Comparison of ENCODE assay signal across 10 cellular contexts in the genomic region with DNA sequence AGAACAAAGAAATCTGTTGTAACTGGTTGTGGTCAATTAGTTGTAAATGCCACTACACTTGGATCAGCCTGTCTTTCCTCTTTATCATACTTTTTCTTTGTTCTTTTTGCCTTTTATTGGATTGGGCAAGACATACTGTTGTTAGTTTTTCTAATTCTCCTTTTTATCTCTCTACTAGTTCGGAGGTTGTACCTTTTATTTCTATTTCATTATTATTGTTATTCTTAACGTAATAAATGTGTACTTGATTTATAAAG. TPM values are rescaled to one million over a fixed set of nuclear protein-coding genes. Genes with fewer than 3 reads are reported as not detected.
A peak's percentile ranks its signal among the peaks of the same experiment; 100 is the strongest.
DNase-seq lines count a peak whose midpoint lies in the region; ATAC-seq, FAIRE-seq and TF ChIP-seq lines count a peak whose summit lies in the region.
"Had no signal": no experiment of that assay in that cellular context is flagged by ENCODE, and none has a peak within 500 bp of the region (broad histone marks: within the 10 kb centered on the region; RNA-seq: fewer than 3 reads in every experiment).

No MANE protein-coding gene starts in this region.

- H3K4me3 Mint-ChIP-seq in astrocyte (ENCODE audit: unreplicated experiment), result no peak overlapping the region

- no peaks in the 10 kb centered on the region for H3K36me3 Mint-ChIP-seq in astrocyte (ENCODE audit: low read depth, unreplicated experiment)

- intact Hi-C loops in stomach (cut with DNase I; ENCODE audit: low total_unique reads), result no loop called here

- TF ChIP-seq RAD21 in Ishikawa (IDR thresholded peaks at IDR 0.05; ENCODE audit: low read depth), result no peak

- WGBS in stomach, 5 donors, result 57 to 76% (median 63%) methylated on average over 2 of the region's 2 CpGs

- peaks cover 9% of the 10 kb centered on the region for H3K4me1 Mint-ChIP-seq in astrocyte (ENCODE audit: low read depth, unreplicated experiment)

- H2AFZ ChIP-seq in astrocyte (ENCODE audit: low read depth, low read length), result no peak overlapping the region

- no peaks in the 10 kb centered on the region for H3K9me3 Mint-ChIP-seq in astrocyte (ENCODE audit: unreplicated experiment)

- H3K27ac ChIP-seq in astrocyte (ENCODE audit: low read depth, low read length) (no peak overlapping the region), stomach (no peak overlapping the region)
- H3K27ac ChIP-seq: HL-60 had no signal

- H4K20me1 ChIP-seq in astrocyte (ENCODE audit: insufficient read depth, low read length), result no peaks in the 10 kb centered on the region

- H3K4me3 ChIP-seq in astrocyte (ENCODE audit: insufficient read depth, low read depth, low read length) (no peak overlapping the region), stomach (no peak overlapping the region)

- H3K36me3 ChIP-seq in astrocyte (ENCODE audit: insufficient read depth, low read length) (no peaks in the 10 kb centered on the region), stomach (no peaks in the 10 kb centered on the region)

- no peak overlapping the region for H3K4me2 ChIP-seq in astrocyte (ENCODE audit: low read length)

- no peak for TF ChIP-seq CTCF in astrocyte (IDR thresholded peaks at IDR 0.05; ENCODE audit: insufficient read depth, low read depth, low read length)
- TF ChIP-seq CTCF in stomach (IDR thresholded peaks at IDR 0.05), result no peak

- no peak for ATAC-seq in HG02623 (IDR thresholded peaks at IDR 0.05; ENCODE audit: unreplicated experiment)

- H3K79me2 ChIP-seq in astrocyte (ENCODE audit: insufficient read depth, low read length), result no peaks in the 10 kb centered on the region

- H3K4me1 ChIP-seq in astrocyte (ENCODE audit: insufficient read depth, low read length) (no peaks in the 10 kb centered on the region), stomach (peaks cover 0 to 6% (median 0%) of the 10 kb centered on the region in 4 donors)

- peak; percentile 62 for DNase-seq in COLO829 (ENCODE audit: low spot score)
- peak; percentile 57 for DNase-seq in astrocyte (ENCODE audit: low read depth)
- peak; percentile 87 for DNase-seq in kidney glomerular epithelial cell (lab: John Stamatoyannopoulos, UW)
- no peak for DNase-seq in H4 (ENCODE audit: low spot score)
- DNase-seq in stomach, result no peak
- DNase-seq in NCI-H774 (lab: John Stamatoyannopoulos, UW), result no peak
- DNase-seq: stimulated activated CD4-positive, alpha-beta T cell treated with anti-CD3 and anti-CD28 coated beads, Interleukin-2, amount 100 ng/mL, for 48 hours had no signal

- no peak overlapping the region for H3K9ac ChIP-seq in astrocyte (ENCODE audit: low read length)

- FAIRE-seq in astrocyte (lab: Jason Lieb, UNC), result no peak

- no peak for TF ChIP-seq EP300 in Ishikawa (IDR thresholded peaks at IDR 0.05; ENCODE audit: borderline replicate concordance)
- no peak for TF ChIP-seq EP300 in stomach (IDR thresholded peaks at IDR 0.05)

- H3K27ac Mint-ChIP-seq in astrocyte (ENCODE audit: unreplicated experiment), result peak overlapping the region; percentile 58

- TF ChIP-seq POLR2A in stomach (IDR thresholded peaks at IDR 0.05), result no peak

- no peaks in the 10 kb centered on the region for H3K27me3 Mint-ChIP-seq in astrocyte (ENCODE audit: low read depth, unreplicated experiment)

- no peaks in the 10 kb centered on the region for H3K27me3 ChIP-seq in astrocyte (ENCODE audit: insufficient read depth, low read length)
- no peaks in the 10 kb centered on the region for H3K27me3 ChIP-seq in stomach

- H3K9me3 ChIP-seq in astrocyte (ENCODE audit: insufficient read depth, low read depth, low read length) (no peaks in the 10 kb centered on the region), stomach (no peaks in the 10 kb centered on the region)

TF ChIP-seq in Ishikawa, 13 proteins besides CTCF, POLR2A, EP300 and RAD21:
- TF ChIP-seq CEBPB (IDR thresholded peaks at IDR 0.05), result 0 out of 2 replicates have a peak, but pooled peaks have one; percentile 8
- no peak for TF ChIP-seq ZBTB7A (IDR thresholded peaks at IDR 0.05; ENCODE audit: low read depth)
TF ChIP-seq in Ishikawa: peak in this region for 1.

RNA-seq across cellular contexts. Expression of gene IVNS1ABP, which starts 59.2 kb away (rescaled TPM):
- total RNA-seq in astrocyte (94.0 and 107 TPM in 2 replicates), stomach (100 to 1,000 TPM in 2 of 5 donors, 10 to 100 TPM in 3; 19.3 to 297 (median 91.6) TPM)
- 39.6 and 47.5 TPM in 2 replicates for total RNA-seq in H4 (2014; rRNA removed; shearing (Covaris generic))
- polyA plus RNA-seq in stomach, result 10 to 100 TPM; 50.6 to 55.8 (median 52.3) TPM

Comparison
In these comparisons a context has a peak if more than half of its experiments do, and no peak if none do; other contexts are left out.
1. DNase-seq: peak in COLO829 (single experiment), astrocyte (single experiment) and kidney glomerular epithelial cell (single experiment); none in H4 (single experiment), stomach (single experiment) and NCI-H774 (single experiment).